ENCODE assay signal across 26 cellular contexts in genomic region chr7:51649-52048, GRCh38.
"Had no signal": no experiment of that assay in that cellular context is flagged by ENCODE, and none has a peak within 500 bp of the region (broad histone marks: within the 10 kb centered on the region; RNA-seq: fewer than 3 reads in every experiment).

No MANE protein-coding gene starts in this region.

- H3K79me2 ChIP-seq: parathyroid adenoma had no signal

- ATAC-seq: activated CD4-positive, alpha-beta T cell treated with anti-CD3 and anti-CD28 coated beads for 36 hours; esophagus mucosa; naive thymus-derived CD8-positive, alpha-beta T cell; right cardiac atrium; stimulated activated naive B cell treated with anti-CD40 and anti-IgM and Interleukin-4, amounts not matched to agents 10 μg/mL and 1 μg/mL and 100 μg/mL, for 72 hours had no signal

- H3K4me3 Mint-ChIP-seq: activated CD4-positive, alpha-beta T cell treated with anti-CD3 and anti-CD28 coated beads for 36 hours; activated naive CD8-positive, alpha-beta T cell treated with anti-CD3 and anti-CD28 coated beads for 36 hours; naive thymus-derived CD8-positive, alpha-beta T cell; neural crest cell; stimulated activated naive B cell treated with anti-CD40 and anti-IgM and Interleukin-4, amounts not matched to agents 10 μg/mL and 1 μg/mL and 100 μg/mL, for 72 hours; T-helper 2 cell treated with Interferon-gamma antibody and Interleukin-4, amounts not matched to agents 5 μg/mL and 100 μg/mL, for 36 hours had no signal

- H2AFZ ChIP-seq: parathyroid adenoma had no signal

- H3K9ac ChIP-seq: parathyroid adenoma had no signal

- H3K36me3 ChIP-seq: adrenal gland, brain microvascular endothelial cell, left ventricle myocardium inferior, stomach, suprapubic skin, tibial nerve, vagina had no signal

- H3K27me3 ChIP-seq: adrenal gland, brain microvascular endothelial cell, stomach, suprapubic skin, tibial nerve, vagina had no signal

- H3K9me3 Mint-ChIP-seq: activated naive CD8-positive, alpha-beta T cell treated with anti-CD3 and anti-CD28 coated beads for 36 hours; naive thymus-derived CD8-positive, alpha-beta T cell; stimulated activated naive B cell treated with anti-CD40 and anti-IgM and Interleukin-4, amounts not matched to agents 10 μg/mL and 1 μg/mL and 100 μg/mL, for 72 hours; T-helper 2 cell treated with Interferon-gamma antibody and Interleukin-4, amounts not matched to agents 5 μg/mL and 100 μg/mL, for 36 hours had no signal

- H3K4me1 Mint-ChIP-seq: activated CD4-positive, alpha-beta T cell treated with anti-CD3 and anti-CD28 coated beads for 36 hours; activated naive CD8-positive, alpha-beta T cell treated with anti-CD3 and anti-CD28 coated beads for 36 hours; naive thymus-derived CD8-positive, alpha-beta T cell; neural crest cell; stimulated activated naive B cell treated with anti-CD40 and anti-IgM and Interleukin-4, amounts not matched to agents 10 μg/mL and 1 μg/mL and 100 μg/mL, for 72 hours had no signal

- H3K27ac ChIP-seq: adrenal gland, brain microvascular endothelial cell, left ventricle myocardium inferior, parathyroid adenoma, stomach, suprapubic skin, tibial nerve, vagina had no signal

- H3K36me3 Mint-ChIP-seq: activated naive CD8-positive, alpha-beta T cell treated with anti-CD3 and anti-CD28 coated beads for 36 hours; naive thymus-derived CD8-positive, alpha-beta T cell; stimulated activated naive B cell treated with anti-CD40 and anti-IgM and Interleukin-4, amounts not matched to agents 10 μg/mL and 1 μg/mL and 100 μg/mL, for 72 hours had no signal

- DNase-seq: activated CD4-positive, alpha-beta T cell treated with anti-CD3 and anti-CD28 coated beads for 36 hours; activated CD4-positive, CD25-positive, alpha-beta regulatory T cell; activated CD8-positive, alpha-beta memory T cell treated with anti-CD3 and anti-CD28 coated beads for 24 hours; activated effector memory CD4-positive, alpha-beta T cell treated with Interleukin-2 at 50 U/mL for 16 hours; activated naive CD4-positive, alpha-beta T cell treated with Interleukin-2 at 50 U/mL for 16 hours; activated naive CD8-positive, alpha-beta T cell treated with anti-CD3 and anti-CD28 coated beads for 36 hours; brain microvascular endothelial cell; caudate nucleus; cortex of kidney; foreskin fibroblast; left ventricle myocardium inferior; naive thymus-derived CD8-positive, alpha-beta T cell; nucleus accumbens; stimulated activated CD4-positive, alpha-beta T cell treated with anti-CD3 and anti-CD28 coated beads, Interleukin-15, amount 100 ng/mL, for 24 hours; stimulated activated naive B cell treated with anti-CD40 and anti-IgM and Interleukin-4, amounts not matched to agents 10 μg/mL and 1 μg/mL and 100 μg/mL, for 72 hours; stomach; T-helper 1 cell had no signal

- H3K27ac Mint-ChIP-seq: activated CD4-positive, alpha-beta T cell treated with anti-CD3 and anti-CD28 coated beads for 36 hours; activated naive CD8-positive, alpha-beta T cell treated with anti-CD3 and anti-CD28 coated beads for 36 hours; stimulated activated naive B cell treated with anti-CD40 and anti-IgM and Interleukin-4, amounts not matched to agents 10 μg/mL and 1 μg/mL and 100 μg/mL, for 72 hours; T-helper 2 cell treated with Interferon-gamma antibody and Interleukin-4, amounts not matched to agents 5 μg/mL and 100 μg/mL, for 36 hours had no signal

- H3K4me1 ChIP-seq: adrenal gland, left ventricle myocardium inferior, parathyroid adenoma, stomach, suprapubic skin, tibial nerve, vagina had no signal

- H3K4me3 ChIP-seq: adrenal gland, left ventricle myocardium inferior, stomach, suprapubic skin, tibial nerve, vagina had no signal

- H3K9me3 ChIP-seq: adrenal gland, suprapubic skin, tibial nerve, vagina had no signal
